ENCODE assay signal across 8 cellular contexts in genomic region chr9:86282077-86282978, GRCh38. TPM values are rescaled to one million over a fixed set of nuclear protein-coding genes. Genes with fewer than 3 reads are reported as not detected.
DNase-seq lines count a peak whose midpoint lies in the region; ATAC-seq and TF ChIP-seq lines count a peak whose summit lies in the region.

Gene ISCA1 (minus strand): TSS chr9:86282538. CDS start chr9:86282458, 80 bp downstream.

- H2AFZ ChIP-seq in SK-N-SH (ENCODE audit: low read depth) = peak within 1 kb of the TSS; percentile 88

- H3K9me2 ChIP-seq in SK-N-SH = no peaks in the 10 kb centered on the region

- H3K4me1 ChIP-seq in SK-N-SH (ENCODE audit: control insufficient read depth in 1 of 2, insufficient read depth in 2 of 2, low read depth in 1 of 2, low read length in 1 of 2) = peaks cover 7 to 18% of the 10 kb centered on the region in 2 experiments; a peak in 3 of 4 replicates
- peaks cover 26% of the 10 kb centered on the region for H3K4me1 ChIP-seq in suprapubic skin

- no peaks in the 10 kb centered on the region for H3K27me3 ChIP-seq in SK-N-SH (ENCODE audit: insufficient read depth)
- no peaks in the 10 kb centered on the region for H3K27me3 ChIP-seq in suprapubic skin

- no peak for TF ChIP-seq CTCF in NB4 (IDR thresholded peaks at IDR 0.05; ENCODE audit: low read depth, low read length)
- TF ChIP-seq CTCF in SK-N-SH (IDR thresholded peaks at IDR 0.05) = no peak
- no peak for TF ChIP-seq CTCF in suprapubic skin (IDR thresholded peaks at IDR 0.05)

- peak; percentile 95 for DNase-seq in NB4 (ENCODE audit: low read depth)
- peak; percentile 97 for DNase-seq in SK-N-SH
- peak; percentile 99 for DNase-seq in activated naive CD4-positive, alpha-beta T cell treated with anti-CD3 and anti-CD28 coated beads, Interleukin-2, amount 50 U/mL, for 16 hours
- peak; percentile 92 for DNase-seq in germinal center (ENCODE audit: low spot score)
- DNase-seq in occipital lobe (lab: John Stamatoyannopoulos, UW) = peak; percentile 94
- DNase-seq in suprapubic skin (ENCODE audit: low spot score in 2 of 2) = peak; percentile 99

- peak within 1 kb of the TSS; percentile 89 for H3K4me2 ChIP-seq in SK-N-SH

- peak; percentile 81 for ATAC-seq in HG02571 (IDR thresholded peaks at IDR 0.05; ENCODE audit: unreplicated experiment)

- H3K36me3 ChIP-seq in SK-N-SH (replicated peaks in 1 of 2; ENCODE audit: control insufficient read depth in 1 of 2, insufficient read depth in 2 of 2, low read length in 1 of 2) = peaks cover 14 to 16% of the 10 kb centered on the region in 2 experiments
- H3K36me3 ChIP-seq in suprapubic skin = no peaks in the 10 kb centered on the region

- CTCF ChIA-PET in SK-N-SH (lab: Yijun Ruan, JAX) = interaction anchor here (0.7 to 1.2 kb wide), 4 partner anchors 25 to 340 kb away, joined by 3 read pairs; no protein-coding TSS in a partner anchor

- H3F3A ChIP-seq in SK-N-SH (replicated peaks; ENCODE audit: insufficient read depth) = no peaks in the 10 kb centered on the region

- TF ChIP-seq POLR2A in NB4 (IDR thresholded peaks at IDR 0.05; ENCODE audit: extremely low read depth, insufficient read length) (peak; percentile 81), suprapubic skin (IDR thresholded peaks at IDR 0.05) (peak; percentile 72 to 96)

- H3K9ac ChIP-seq in SK-N-SH = peak within 1 kb of the TSS; percentile 92

- H3K27ac ChIP-seq in SK-N-SH (ENCODE audit: low read depth in 2 of 2, low read length in 1 of 2) (peak within 1 kb of the TSS; percentile 89 to 94), suprapubic skin (peak within 1 kb of the TSS; percentile 97)

- peaks cover 45% of the 10 kb centered on the region for H3K79me2 ChIP-seq in SK-N-SH (ENCODE audit: insufficient read depth)

- no peaks in the 10 kb centered on the region for H3K9me3 ChIP-seq in SK-N-SH
- H3K9me3 ChIP-seq in suprapubic skin = no peaks in the 10 kb centered on the region

- WGBS in SK-N-SH (ENCODE audit: low lambda C conversion rate) = 0% methylated on average over 33 of the region's 101 CpGs
- 0% methylated on average over 2 of the region's 101 CpGs for WGBS in suprapubic skin

- no peaks in the 10 kb centered on the region for H4K20me1 ChIP-seq in SK-N-SH (ENCODE audit: insufficient read depth)

- no peak for TF ChIP-seq RAD21 in SK-N-SH (IDR thresholded peaks at IDR 0.05; ENCODE audit: low read length)

- POLR2A ChIA-PET in SK-N-SH (lab: Yijun Ruan, JAX) = interaction anchor here (0.6 to 1.0 kb wide), 3 partner anchors 9 to 184 kb away, joined by 3 to 4 read pairs (median 3); no protein-coding TSS in a partner anchor

- H3K4me3 ChIP-seq in GM08714 (ENCODE audit: low read length) (peak within 1 kb of the TSS; percentile 99), NB4 (ENCODE audit: low read depth, low read length) (peak within 1 kb of the TSS; percentile 92), SK-N-SH (ENCODE audit: low read depth in 2 of 2, low read length in 1 of 2) (peak within 1 kb of the TSS; percentile 91 to 93), suprapubic skin (peak within 1 kb of the TSS; percentile 79)

- no peak for TF ChIP-seq EP300 in SK-N-SH (IDR thresholded peaks at IDR 0.05; ENCODE audit: borderline replicate concordance in 1 of 2, low read depth in 1 of 2, low read length in 1 of 2)
- TF ChIP-seq EP300 in suprapubic skin (IDR thresholded peaks at IDR 0.05) = no peak

TF ChIP-seq in SK-N-SH, 30 proteins besides CTCF, POLR2A, EP300 and RAD21:
- TF ChIP-seq CHD2 (IDR thresholded peaks at IDR 0.05; ENCODE audit: low read length, partially characterized antibody) (peak; percentile 22), YY1 (IDR thresholded peaks at IDR 0.05; ENCODE audit: low read depth) (no peak), FOXM1 (IDR thresholded peaks at IDR 0.05; ENCODE audit: low read depth) (no peak), SMC3 (IDR thresholded peaks at IDR 0.05; ENCODE audit: low read depth, low read length) (no peak), SIN3A (IDR thresholded peaks at IDR 0.05; ENCODE audit: borderline replicate concordance, low read depth, low read length) (peak; percentile 57; the same call in 1 of the 2 replicates), RXRA (IDR thresholded peaks at IDR 0.05; ENCODE audit: borderline replicate concordance, low read depth) (no peak), MXI1 (IDR thresholded peaks at IDR 0.05; ENCODE audit: low read depth, low read length) (peak; percentile 90), GATA2 (CRISPR knock-in tag; IDR thresholded peaks at IDR 0.05) (no peak), RCOR1 (IDR thresholded peaks at IDR 0.05; ENCODE audit: low read length) (no peak), POLR2AphosphoS5 (IDR thresholded peaks at IDR 0.05; ENCODE audit: low read depth, low read length) (peak; percentile 86), TAF1 (IDR thresholded peaks at IDR 0.05; ENCODE audit: borderline replicate concordance, low read depth, low read length) (peak; percentile 92; the same call in 1 of the 2 replicates), FOXJ3 (CRISPR knock-in tag; IDR thresholded peaks at IDR 0.05) (peak; percentile 57; the same call in 1 of the 2 replicates), GABPA (IDR thresholded peaks at IDR 0.05; ENCODE audit: low read depth) (peak; percentile 41; the same call in 1 of the 2 replicates)
- TF ChIP-seq, protein P1, sequence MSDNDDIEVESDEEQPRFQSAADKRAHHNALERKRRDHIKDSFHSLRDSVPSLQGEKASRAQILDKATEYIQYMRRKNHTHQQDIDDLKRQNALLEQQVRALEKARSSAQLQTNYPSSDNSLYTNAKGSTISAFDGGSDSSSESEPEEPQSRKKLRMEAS (IDR thresholded peaks at IDR 0.05; ENCODE audit: low read depth) = peak; percentile 74
- TF ChIP-seq, protein P2, sequence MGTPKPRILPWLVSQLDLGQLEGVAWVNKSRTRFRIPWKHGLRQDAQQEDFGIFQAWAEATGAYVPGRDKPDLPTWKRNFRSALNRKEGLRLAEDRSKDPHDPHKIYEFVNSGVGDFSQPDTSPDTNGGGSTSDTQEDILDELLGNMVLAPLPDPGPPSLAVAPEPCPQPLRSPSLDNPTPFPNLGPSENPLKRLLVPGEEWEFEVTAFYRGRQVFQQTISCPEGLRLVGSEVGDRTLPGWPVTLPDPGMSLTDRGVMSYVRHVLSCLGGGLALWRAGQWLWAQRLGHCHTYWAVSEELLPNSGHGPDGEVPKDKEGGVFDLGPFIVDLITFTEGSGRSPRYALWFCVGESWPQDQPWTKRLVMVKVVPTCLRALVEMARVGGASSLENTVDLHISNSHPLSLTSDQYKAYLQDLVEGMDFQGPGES (IDR thresholded peaks at IDR 0.05; ENCODE audit: low read depth, low read length) = no peak
- TF ChIP-seq, protein P3, sequence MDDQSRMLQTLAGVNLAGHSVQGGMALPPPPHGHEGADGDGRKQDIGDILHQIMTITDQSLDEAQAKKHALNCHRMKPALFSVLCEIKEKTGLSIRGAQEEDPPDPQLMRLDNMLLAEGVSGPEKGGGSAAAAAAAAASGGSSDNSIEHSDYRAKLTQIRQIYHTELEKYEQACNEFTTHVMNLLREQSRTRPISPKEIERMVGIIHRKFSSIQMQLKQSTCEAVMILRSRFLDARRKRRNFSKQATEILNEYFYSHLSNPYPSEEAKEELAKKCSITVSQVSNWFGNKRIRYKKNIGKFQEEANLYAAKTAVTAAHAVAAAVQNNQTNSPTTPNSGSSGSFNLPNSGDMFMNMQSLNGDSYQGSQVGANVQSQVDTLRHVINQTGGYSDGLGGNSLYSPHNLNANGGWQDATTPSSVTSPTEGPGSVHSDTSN (IDR thresholded peaks at IDR 0.05) = peak; percentile 89

RNA-seq across cellular contexts. Expression of gene ISCA1, which starts in this region (rescaled TPM):
- 10.9 and 14.7 TPM in 2 replicates for polyA plus RNA-seq in SK-N-SH (2012; rRNA removed)
- polyA plus RNA-seq in SK-N-SH (2012; cell fraction: cytosol; rRNA removed) = 19.2 and 24.0 TPM in 2 replicates
- 5.0 and 13.1 TPM in 2 replicates for polyA plus RNA-seq in SK-N-SH (2012; cell fraction: nucleus; rRNA removed)
- total RNA-seq in occipital lobe (94.2 TPM), suprapubic skin (10 to 100 TPM; 33.0 to 38.0 (median 33.9) TPM)

Comparison
In these comparisons a context has a peak if more than half of its experiments do, and no peak if none do; other contexts are left out.
1. Peak in every context shown above with its lines: DNase-seq, ATAC-seq, H3K4me3 ChIP-seq and H3K27ac ChIP-seq.